Comparison of ENCODE assay signal across 9 cellular contexts in genomic region chr4:119729815-119730643, GRCh38.
DNase-seq lines count a peak whose midpoint lies in the region; ATAC-seq and TF ChIP-seq lines count a peak whose summit lies in the region.
"Had no signal": no experiment of that assay in that cellular context is flagged by ENCODE, and none has a peak within 500 bp of the region (broad histone marks: within the 10 kb centered on the region; RNA-seq: fewer than 3 reads in every experiment).

No MANE protein-coding gene starts in this region.

- H3K9me3 ChIP-seq in body of pancreas (no peaks in the 10 kb centered on the region), left lung (no peaks in the 10 kb centered on the region)
- H3K9me3 ChIP-seq: BLaER1 treated with 17β-estradiol and CSF1 and Interleukin-3, amounts not matched to agents 10 nM and 100 nM had no signal

- peaks cover 0 to 7% (median 0%) of the 10 kb centered on the region in 7 donors for H3K9me3 Mint-ChIP-seq in CD14-positive monocyte

- no peak overlapping the region for H3K4me3 Mint-ChIP-seq in CD14-positive monocyte

- TF ChIP-seq CTCF in 22Rv1 (IDR thresholded peaks at IDR 0.05) (no peak), body of pancreas (IDR thresholded peaks at IDR 0.05) (no peak), left lung (IDR thresholded peaks at IDR 0.05) (no peak), CD14-positive monocyte (IDR thresholded peaks at IDR 0.05) (no peak)

- no peak for TF ChIP-seq POLR2A in body of pancreas (IDR thresholded peaks at IDR 0.05)

- H3K27me3 ChIP-seq in body of pancreas (no peaks in the 10 kb centered on the region), left lung (no peaks in the 10 kb centered on the region)
- H3K27me3 ChIP-seq: BLaER1 treated with 17β-estradiol and CSF1 and Interleukin-3, amounts not matched to agents 10 nM and 100 nM had no signal

- H3K36me3 Mint-ChIP-seq in CD14-positive monocyte: no peaks in the 10 kb centered on the region

- intact Hi-C loops in body of pancreas (cut with DNase I): no loop called here
- intact Hi-C loops in left lung (cut with DNase I): no loop called here
- intact Hi-C loops in CD14-positive monocyte (cut with micrococcal nuclease): no loop called here

- DNase-seq in HT1080 (ENCODE audit: low read depth): peak; percentile 68
- DNase-seq in body of pancreas: peak; percentile 40 to 61 (median 57)
- DNase-seq in left lung: no peak
- no peak for DNase-seq in activated T-cell treated with anti-CD3 and anti-CD28 coated beads for 4 hours
- DNase-seq in hippocampal formation (lab: John Stamatoyannopoulos, UW): no peak
- no peak for DNase-seq in CD14-positive monocyte (ENCODE audit: low spot score)

- peak overlapping the region; percentile 40; the same call in 1 of the 2 replicates for H3K27ac ChIP-seq in 22Rv1
- peak overlapping the region in 3 of 4 donors; percentile 7 to 60 (median 60) for H3K27ac ChIP-seq in body of pancreas
- peak overlapping the region in 1 of 2 donors; percentile 42 for H3K27ac ChIP-seq in left lung
- H3K27ac ChIP-seq: BLaER1 treated with 17β-estradiol and CSF1 and Interleukin-3, amounts not matched to agents 10 nM and 100 nM had no signal

- H3K27ac Mint-ChIP-seq in CD14-positive monocyte: no peak overlapping the region

- peak; percentile 80 for ATAC-seq in body of pancreas
- ATAC-seq in left lung: peak; percentile 56
- no peak for ATAC-seq in GM19328 (IDR thresholded peaks at IDR 0.05; ENCODE audit: unreplicated experiment)

- WGBS in body of pancreas, 2 donors: 29 to 31% methylated on average over 6 of the region's 6 CpGs

- H3K4me3 ChIP-seq in body of pancreas (no peak overlapping the region), left lung (no peak overlapping the region)
- H3K4me3 ChIP-seq: BLaER1 treated with 17β-estradiol and CSF1 and Interleukin-3, amounts not matched to agents 10 nM and 100 nM had no signal

- peaks cover 0 to 1% (median 0%) of the 10 kb centered on the region in 3 donors for H3K27me3 Mint-ChIP-seq in CD14-positive monocyte (ENCODE audit: low read depth in 3 of 3)

- no peaks in the 10 kb centered on the region for H3K4me1 Mint-ChIP-seq in CD14-positive monocyte

- H3K4me1 ChIP-seq in body of pancreas (peaks cover 30% of the 10 kb centered on the region), left lung (peaks cover 4 to 14% of the 10 kb centered on the region in 2 donors)
- H3K4me1 ChIP-seq: BLaER1 treated with 17β-estradiol and CSF1 and Interleukin-3, amounts not matched to agents 10 nM and 100 nM had no signal

- H3K36me3 ChIP-seq in body of pancreas (replicated peaks in 1 of 2; ENCODE audit: insufficient read depth in 1 of 2, low read depth in 2 of 2) (no peaks in the 10 kb centered on the region), left lung (no peaks in the 10 kb centered on the region)
- H3K36me3 ChIP-seq: BLaER1 treated with 17β-estradiol and CSF1 and Interleukin-3, amounts not matched to agents 10 nM and 100 nM had no signal

Comparison
In these comparisons a context has a peak if more than half of its experiments do, and no peak if none do; other contexts are left out.
1. DNase-seq: peak in HT1080 (single experiment) and body of pancreas (4 of 4); none in left lung (0 of 2), activated T-cell treated with anti-CD3 and anti-CD28 coated beads for 4 hours (single experiment), hippocampal formation (0 of 2) and CD14-positive monocyte (single experiment).